In the genomic region with DNA sequence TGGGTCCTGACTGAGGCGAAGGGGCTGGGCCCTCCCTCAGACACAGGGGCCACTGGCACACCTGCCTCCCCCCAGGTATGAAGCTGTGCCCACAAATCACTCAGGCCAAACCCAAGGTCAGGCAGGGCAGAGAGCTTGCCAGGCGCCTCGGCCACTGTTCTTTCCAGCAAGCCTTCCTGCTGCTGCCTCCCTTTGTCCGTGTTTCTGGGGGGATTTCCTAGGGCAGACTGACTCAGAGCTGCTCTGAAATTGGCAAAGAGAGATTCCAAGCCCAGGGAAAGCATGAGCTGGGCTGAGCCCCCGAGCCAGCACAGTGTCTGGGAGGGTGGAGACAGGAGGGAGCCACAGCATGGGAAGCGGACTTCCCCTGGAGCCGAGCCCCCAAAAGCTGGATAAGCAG, we compare ENCODE assay signal across 11 cellular contexts. TPM values are rescaled to one million over a fixed set of nuclear protein-coding genes. Genes with fewer than 3 reads are reported as not detected.
A peak's percentile ranks its signal among the peaks of the same experiment; 100 is the strongest.
DNase-seq lines count a peak whose midpoint lies in the region; ATAC-seq and TF ChIP-seq lines count a peak whose summit lies in the region.
"Had no signal": no experiment of that assay in that cellular context is flagged by ENCODE, and none has a peak within 500 bp of the region (broad histone marks: within the 10 kb centered on the region; RNA-seq: fewer than 3 reads in every experiment).

No MANE protein-coding gene starts in this region.

- peaks cover 0 to 4% of the 10 kb centered on the region in 2 donors for H3K4me1 Mint-ChIP-seq in stimulated activated naive B cell treated with anti-CD40 and anti-IgM and Interleukin-4, amounts not matched to agents 10 μg/mL and 1 μg/mL and 100 μg/mL, for 72 hours

- H3K4me3 ChIP-seq in breast epithelium (no peak overlapping the region), hepatocyte (no peak overlapping the region), sigmoid colon (peak overlapping the region in 1 of 4 donors; percentile 3)

- peak; percentile 60 for DNase-seq in GM04504 (ENCODE audit: low read depth)
- no peak for DNase-seq in breast epithelium (ENCODE audit: low spot score in 2 of 2)
- DNase-seq in hepatocyte (ENCODE audit: low spot score) = peak; percentile 56
- peak; percentile 84 for DNase-seq in sigmoid colon
- DNase-seq in NCI-H2171 (lab: John Stamatoyannopoulos, UW) = no peak
- DNase-seq in stimulated activated naive B cell treated with anti-CD40 and anti-IgM and Interleukin-4, amounts not matched to agents 10 μg/mL and 1 μg/mL and 100 μg/mL, for 72 hours = no peak
- DNase-seq in activated T-cell treated with anti-CD3 and anti-CD28 coated beads, Interleukin-2, amount 50 U/mL, for 1 hour = no peak
- DNase-seq in GM19238 (ENCODE audit: insufficient read length, low spot score) = no peak
- DNase-seq: cortex of kidney, MV-4-11, T-helper 9 cell had no signal

- H3K27ac ChIP-seq in breast epithelium (peak overlapping the region; percentile 96 to 100), hepatocyte (peak overlapping the region; percentile 96), sigmoid colon (peak overlapping the region; percentile 89 to 96 (median 92))

- H3K4me2 ChIP-seq in hepatocyte = no peak overlapping the region

- H3K79me2 ChIP-seq in hepatocyte = no peaks in the 10 kb centered on the region

- H3K27me3 Mint-ChIP-seq in stimulated activated naive B cell treated with anti-CD40 and anti-IgM and Interleukin-4, amounts not matched to agents 10 μg/mL and 1 μg/mL and 100 μg/mL, for 72 hours = no peaks in the 10 kb centered on the region

- H2AFZ ChIP-seq in hepatocyte = no peak overlapping the region

- H3K9me3 ChIP-seq in breast epithelium = no peaks in the 10 kb centered on the region
- H3K9me3 ChIP-seq in hepatocyte (ENCODE audit: low read depth) = no peaks in the 10 kb centered on the region
- no peaks in the 10 kb centered on the region for H3K9me3 ChIP-seq in sigmoid colon

- no peaks in the 10 kb centered on the region for H3K9me3 Mint-ChIP-seq in stimulated activated naive B cell treated with anti-CD40 and anti-IgM and Interleukin-4, amounts not matched to agents 10 μg/mL and 1 μg/mL and 100 μg/mL, for 72 hours

- H3K27ac Mint-ChIP-seq in stimulated activated naive B cell treated with anti-CD40 and anti-IgM and Interleukin-4, amounts not matched to agents 10 μg/mL and 1 μg/mL and 100 μg/mL, for 72 hours = no peak overlapping the region

- no peak for TF ChIP-seq POLR2A in breast epithelium (IDR thresholded peaks at IDR 0.05)
- no peak for TF ChIP-seq POLR2A in sigmoid colon (IDR thresholded peaks at IDR 0.05)

- H3K36me3 ChIP-seq in breast epithelium (no peaks in the 10 kb centered on the region), hepatocyte (replicated peaks; ENCODE audit: insufficient read depth, low read depth) (no peaks in the 10 kb centered on the region), sigmoid colon (no peaks in the 10 kb centered on the region)

- 66% methylated on average over 7 of the region's 7 CpGs for WGBS in hepatocyte (ENCODE audit: low lambda C conversion rate, missing lambda C conversion rate)
- WGBS in sigmoid colon, 2 donors = 72 to 76% methylated on average over 7 of the region's 7 CpGs

- no peaks in the 10 kb centered on the region for H3K9me2 ChIP-seq in hepatocyte (replicated peaks; ENCODE audit: insufficient read depth)

- no peaks in the 10 kb centered on the region for H3K27me3 ChIP-seq in breast epithelium
- no peaks in the 10 kb centered on the region for H3K27me3 ChIP-seq in hepatocyte
- no peaks in the 10 kb centered on the region for H3K27me3 ChIP-seq in sigmoid colon

- TF ChIP-seq EP300 in sigmoid colon (IDR thresholded peaks at IDR 0.05) = no peak

- peaks cover 21 to 37% of the 10 kb centered on the region in 2 donors for H3K4me1 ChIP-seq in breast epithelium
- peaks cover 43% of the 10 kb centered on the region for H3K4me1 ChIP-seq in hepatocyte (ENCODE audit: insufficient read depth)
- H3K4me1 ChIP-seq in sigmoid colon = peaks cover 0 to 79% (median 73%) of the 10 kb centered on the region in 4 donors

- H3K4me3 Mint-ChIP-seq in stimulated activated naive B cell treated with anti-CD40 and anti-IgM and Interleukin-4, amounts not matched to agents 10 μg/mL and 1 μg/mL and 100 μg/mL, for 72 hours = no peak overlapping the region

- no peak for ATAC-seq in stimulated activated naive B cell treated with anti-CD40 and anti-IgM and Interleukin-4, amounts not matched to agents 10 μg/mL and 1 μg/mL and 100 μg/mL, for 72 hours (replicated peaks)

- H4K20me1 ChIP-seq in hepatocyte (ENCODE audit: insufficient read depth, poor library complexity, severe bottlenecking) = no peaks in the 10 kb centered on the region

- TF ChIP-seq CTCF in breast epithelium (IDR thresholded peaks at IDR 0.05) = no peak
- TF ChIP-seq CTCF in hepatocyte (IDR thresholded peaks at IDR 0.05; ENCODE audit: poor library complexity) = no peak
- TF ChIP-seq CTCF in sigmoid colon (IDR thresholded peaks at IDR 0.05) = no peak

- intact Hi-C loops in breast epithelium (cut with DNase I; ENCODE audit: low total_unique reads) (no loop called here), sigmoid colon (cut with DNase I) (no loop called here)

- peaks cover 7 to 25% of the 10 kb centered on the region in 2 donors for H3K36me3 Mint-ChIP-seq in stimulated activated naive B cell treated with anti-CD40 and anti-IgM and Interleukin-4, amounts not matched to agents 10 μg/mL and 1 μg/mL and 100 μg/mL, for 72 hours

RNA-seq across cellular contexts. Expression of a gene that starts 33.2 kb away (rescaled TPM):
- total RNA-seq in breast epithelium (10 to 100 TPM; 32.0 to 35.3 (median 34.7) TPM), hepatocyte (41.0 and 43.5 TPM in 2 replicates), sigmoid colon (10 to 100 TPM; 13.5 to 16.0 (median 14.8) TPM)
- polyA plus RNA-seq in hepatocyte (22.7 and 25.3 TPM in 2 replicates), sigmoid colon (10 to 100 TPM in 2 of 3 donors, 1 to 10 TPM in 1; 9.0 to 17.8 (median 14.9) TPM)

Comparison
In these comparisons a context has a peak if more than half of its experiments do, and no peak if none do; other contexts are left out.
1. DNase-seq: peak in GM04504 (single experiment), hepatocyte (single experiment) and sigmoid colon (single experiment); none in breast epithelium (0 of 2), NCI-H2171 (single experiment), stimulated activated naive B cell treated with anti-CD40 and anti-IgM and Interleukin-4, amounts not matched to agents 10 μg/mL and 1 μg/mL and 100 μg/mL, for 72 hours (single experiment), activated T-cell treated with anti-CD3 and anti-CD28 coated beads, Interleukin-2, amount 50 U/mL, for 1 hour (single experiment) and GM19238 (single experiment).
2. Peak in every context shown above with its lines, with median percentiles within 50 percentile points of each other: H3K27ac ChIP-seq.